ENCODE assay signal across 8 cellular contexts in the genomic region with DNA sequence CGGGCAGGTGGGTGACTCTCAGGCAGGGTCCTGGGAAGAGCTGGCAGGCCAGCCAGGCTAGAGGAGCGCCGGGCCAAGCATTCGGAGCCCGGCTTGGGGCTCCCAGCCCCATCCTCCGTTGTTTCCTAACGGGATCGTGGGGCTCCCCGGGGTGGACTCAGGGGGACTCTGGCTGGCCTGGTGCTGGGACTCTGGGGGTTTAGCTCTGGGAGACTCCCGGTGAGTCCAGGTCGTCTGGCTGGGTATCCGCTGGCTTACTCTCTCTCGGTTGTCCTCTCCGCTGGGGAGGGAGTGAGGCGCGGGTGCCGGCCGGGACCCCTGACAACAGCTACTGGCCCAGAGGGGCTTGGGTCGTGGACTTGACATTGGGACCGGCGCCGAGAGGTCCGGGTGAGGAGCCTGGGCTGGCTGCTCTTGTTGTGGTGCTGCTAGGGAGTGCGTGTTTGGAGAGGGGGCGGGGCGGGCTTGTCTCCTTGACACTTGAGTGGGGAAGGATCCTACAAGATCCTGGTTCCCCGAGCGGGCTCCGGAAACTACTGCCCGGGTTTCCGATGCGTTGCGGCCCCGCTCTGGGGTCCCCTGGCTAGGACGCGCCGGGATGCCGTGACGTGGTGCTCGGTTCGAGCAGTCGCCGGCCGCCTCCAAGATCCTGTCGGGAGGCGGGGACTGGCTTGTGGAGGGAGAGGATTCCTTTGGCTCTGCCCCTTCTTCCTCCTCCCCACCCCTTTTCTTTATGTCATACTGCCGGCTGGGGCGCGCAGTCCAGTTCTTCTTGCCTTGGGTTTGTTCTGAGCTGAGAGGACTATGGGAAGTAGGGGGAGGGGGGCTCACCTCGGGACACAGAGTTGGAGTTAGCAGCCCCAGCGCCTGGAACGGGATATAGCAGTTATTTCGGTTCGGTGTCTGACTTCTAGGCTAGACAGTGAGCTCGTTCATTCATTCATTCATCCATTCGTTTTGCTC. TPM values are rescaled to one million over a fixed set of nuclear protein-coding genes. Genes with fewer than 3 reads are reported as not detected.
DNase-seq lines count a peak whose midpoint lies in the region; ATAC-seq and TF ChIP-seq lines count a peak whose summit lies in the region.

No MANE protein-coding gene starts in this region.

- H3K9me3 ChIP-seq in ectodermal cell (ENCODE audit: control insufficient read depth, low read length) (no peaks in the 10 kb centered on the region), lower lobe of right lung (no peaks in the 10 kb centered on the region)

- H3K9me3 Mint-ChIP-seq in activated CD4-positive, alpha-beta memory T cell treated with anti-CD3 and anti-CD28 coated beads, Interleukin-2, amount 10 ng/mL, durations not matched to agents 7 days and 5 days, result no peaks in the 10 kb centered on the region

- no peak for TF ChIP-seq CTCF in lower lobe of right lung (IDR thresholded peaks at IDR 0.05)

- POLR2A ChIA-PET in activated CD4-positive, alpha-beta memory T cell treated with anti-CD3 and anti-CD28 coated beads, Interleukin-2, amount 10 ng/mL, durations not matched to agents 7 days and 5 days (lab: Charles Lee), result interaction anchor here (0.5 to 1.9 kb wide), 7 partner anchors 11 to 602 kb away, joined by 3 to 5 read pairs (median 4); a partner anchor contains a TSS

- peak; percentile 32 for ATAC-seq in HG03460 (IDR thresholded peaks at IDR 0.05; ENCODE audit: unreplicated experiment)
- peak; percentile 81 to 85 for ATAC-seq in lower lobe of right lung

- H3K27me3 ChIP-seq in ectodermal cell (ENCODE audit: control insufficient read depth, insufficient read depth, low read length, poor library complexity, severe bottlenecking) (no peaks in the 10 kb centered on the region), lower lobe of right lung (ENCODE audit: low read depth) (no peaks in the 10 kb centered on the region)

- H3K27ac ChIP-seq in ectodermal cell (ENCODE audit: insufficient read depth, low read depth, low read length, poor library complexity, severe bottlenecking) (peak overlapping the region; percentile 75), lower lobe of right lung (peak overlapping the region; percentile 89)

- H3K4me1 Mint-ChIP-seq in activated CD4-positive, alpha-beta memory T cell treated with anti-CD3 and anti-CD28 coated beads, Interleukin-2, amount 10 ng/mL, durations not matched to agents 7 days and 5 days, result peaks cover 41% of the 10 kb centered on the region

- 1% methylated on average over 55 to 56 of the region's 56 CpGs for WGBS in ectodermal cell, 2 experiments

- H3K36me3 ChIP-seq in ectodermal cell (ENCODE audit: control insufficient read depth, insufficient read depth, low read length), result peaks cover 6% of the 10 kb centered on the region
- peaks cover 32% of the 10 kb centered on the region for H3K36me3 ChIP-seq in lower lobe of right lung

- CTCF ChIA-PET in activated CD4-positive, alpha-beta memory T cell treated with anti-CD3 and anti-CD28 coated beads, Interleukin-2, amount 10 ng/mL, durations not matched to agents 7 days and 5 days (lab: Charles Lee), result interaction anchor here (0.7 to 1.9 kb wide), 4 partner anchors 9 to 237 kb away, joined by 3 to 5 read pairs (median 4); no protein-coding TSS in a partner anchor

- H3K27ac Mint-ChIP-seq in activated CD4-positive, alpha-beta memory T cell treated with anti-CD3 and anti-CD28 coated beads, Interleukin-2, amount 10 ng/mL, durations not matched to agents 7 days and 5 days, result peak overlapping the region; percentile 85

- H3K4me3 Mint-ChIP-seq in activated CD4-positive, alpha-beta memory T cell treated with anti-CD3 and anti-CD28 coated beads, Interleukin-2, amount 10 ng/mL, durations not matched to agents 7 days and 5 days, result peak overlapping the region; percentile 94

- intact Hi-C loops in lower lobe of right lung (cut with DNase I), result no loop called here

- peak; percentile 90 for DNase-seq in AG20443 (ENCODE audit: low spot score)
- DNase-seq in GM19238 (ENCODE audit: insufficient read length, low spot score), result peak; percentile 32
- peak; percentile 46 for DNase-seq in NCI-H748 treated with DMSO at 0.1 percent for 48 hours (lab: John Stamatoyannopoulos, UW)
- peak; percentile 59 for DNase-seq in activated CD4-positive, alpha-beta memory T cell treated with anti-CD3 and anti-CD28 coated beads, Interleukin-2, amount 10 ng/mL, durations not matched to agents 7 days and 5 days
- DNase-seq in lower lobe of right lung, result peak; percentile 87
- DNase-seq in stimulated activated CD4-positive, alpha-beta T cell treated with anti-CD3 and anti-CD28 coated beads, Interleukin-4, amount 100 ng/mL, for 48 hours (ENCODE audit: low read depth in 2 of 2), result peak; percentile 31 to 65

- peaks cover 52% of the 10 kb centered on the region for H3K36me3 Mint-ChIP-seq in activated CD4-positive, alpha-beta memory T cell treated with anti-CD3 and anti-CD28 coated beads, Interleukin-2, amount 10 ng/mL, durations not matched to agents 7 days and 5 days (ENCODE audit: low read depth)

- no peaks in the 10 kb centered on the region for H3K27me3 Mint-ChIP-seq in activated CD4-positive, alpha-beta memory T cell treated with anti-CD3 and anti-CD28 coated beads, Interleukin-2, amount 10 ng/mL, durations not matched to agents 7 days and 5 days

- H3K4me1 ChIP-seq in ectodermal cell (ENCODE audit: control insufficient read depth, insufficient read depth, low read length), result peaks cover 29% of the 10 kb centered on the region
- H3K4me1 ChIP-seq in lower lobe of right lung, result peaks cover 15% of the 10 kb centered on the region

- H3K4me3 ChIP-seq in ectodermal cell (ENCODE audit: insufficient read depth, low read depth, low read length) (peak overlapping the region; percentile 86), lower lobe of right lung (peak overlapping the region; percentile 100)

RNA-seq across cellular contexts. Expression of a gene that starts 0.6 kb away (rescaled TPM):
- total RNA-seq in activated CD4-positive, alpha-beta memory T cell treated with anti-CD3 and anti-CD28 coated beads, Interleukin-2, amount 10 ng/mL, durations not matched to agents 7 days and 5 days, result 10 to 100 TPM; 33.9 to 35.5 TPM
- polyA plus RNA-seq in ectodermal cell (2013, experiment 1 of 4), result 54.3 TPM
- polyA plus RNA-seq in ectodermal cell (2013, experiment 2 of 4), result 57.2 TPM
- polyA plus RNA-seq in ectodermal cell (2013, experiment 3 of 4), result 50.2 TPM
- polyA plus RNA-seq in ectodermal cell (2013, experiment 4 of 4), result 57.9 TPM
- total RNA-seq in lower lobe of right lung, result 21.1 TPM

Comparison
In these comparisons a context has a peak if more than half of its experiments do, and no peak if none do; other contexts are left out.
1. Peak in every context shown above with its lines: DNase-seq, ATAC-seq, H3K4me3 ChIP-seq and H3K27ac ChIP-seq.
2. DNase-seq: peak in every context shown above with its lines; median percentile 90 in AG20443; 87 in lower lobe of right lung; 59 in activated CD4-positive, alpha-beta memory T cell treated with anti-CD3 and anti-CD28 coated beads, Interleukin-2, amount 10 ng/mL, durations not matched to agents 7 days and 5 days; 48 in stimulated activated CD4-positive, alpha-beta T cell treated with anti-CD3 and anti-CD28 coated beads, Interleukin-4, amount 100 ng/mL, for 48 hours; 46 in NCI-H748 treated with DMSO at 0.1 percent for 48 hours; 32 in GM19238.